In the genomic region with DNA sequence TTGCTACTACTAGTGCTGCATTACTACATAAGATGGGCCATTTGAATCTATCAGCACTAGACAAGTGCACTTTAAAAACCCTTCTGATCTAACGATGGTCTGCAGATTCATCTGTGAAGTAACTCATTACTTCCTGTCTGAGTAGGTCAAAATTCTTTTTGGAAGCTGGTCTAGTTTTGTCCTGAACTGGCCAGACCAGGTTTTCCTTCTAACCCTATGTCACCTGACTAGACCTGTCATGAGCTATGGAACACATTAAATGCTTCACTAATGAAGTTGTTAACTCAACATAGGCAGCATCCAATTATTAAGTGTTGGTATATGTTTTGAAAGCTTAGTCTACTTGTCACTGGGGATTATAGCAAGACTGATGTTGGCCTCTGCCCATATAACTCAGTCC, we compare ENCODE assay signal across 21 cellular contexts. TPM values are rescaled to one million over a fixed set of nuclear protein-coding genes. Genes with fewer than 3 reads are reported as not detected.
DNase-seq lines count a peak whose midpoint lies in the region; ATAC-seq, FAIRE-seq and TF ChIP-seq lines count a peak whose summit lies in the region.
"Had no signal": no experiment of that assay in that cellular context is flagged by ENCODE, and none has a peak within 500 bp of the region (broad histone marks: within the 10 kb centered on the region; RNA-seq: fewer than 3 reads in every experiment).

No MANE protein-coding gene starts in this region.

- H3K4me3 ChIP-seq in HL-60 (replicated peaks; ENCODE audit: insufficient read depth, low read length), result no peak overlapping the region
- no peak overlapping the region for H3K4me3 ChIP-seq in naive thymus-derived CD4-positive, alpha-beta T cell (ENCODE audit: low read length)
- H3K4me3 ChIP-seq: adrenal gland, heart left ventricle, pancreas, smooth muscle cell, stomach had no signal

- no peaks in the 10 kb centered on the region for H3K27me3 Mint-ChIP-seq in CD4-positive, alpha-beta T cell
- no peaks in the 10 kb centered on the region for H3K27me3 Mint-ChIP-seq in activated T-helper 17 cell treated with anti-CD3 and anti-CD28 coated beads, Interleukin-2, amount 50 U/mL, for 72 hours
- H3K27me3 Mint-ChIP-seq in naive thymus-derived CD4-positive, alpha-beta T cell, result no peaks in the 10 kb centered on the region

- CTCF ChIA-PET in CD4-positive, alpha-beta T cell (lab: Charles Lee), result interaction anchor here (0.6 kb wide), 1 partner anchor 14 kb away, joined by 3 read pairs; no protein-coding TSS in a partner anchor
- CTCF ChIA-PET in naive thymus-derived CD4-positive, alpha-beta T cell (lab: Charles Lee), result no interaction called here

- no peaks in the 10 kb centered on the region for H3K27me3 ChIP-seq in CD4-positive, alpha-beta T cell (ENCODE audit: control insufficient read depth, insufficient read depth, low read length)
- no peaks in the 10 kb centered on the region for H3K27me3 ChIP-seq in HL-60 (ENCODE audit: insufficient read depth, poor library complexity, severe bottlenecking)
- no peaks in the 10 kb centered on the region for H3K27me3 ChIP-seq in naive thymus-derived CD4-positive, alpha-beta T cell (ENCODE audit: control insufficient read depth in 2 of 2, insufficient read depth in 2 of 2, low read length in 2 of 2)
- H3K27me3 ChIP-seq: adrenal gland, heart left ventricle, pancreas, stomach had no signal

- peaks cover 0 to 37% (median 0%) of the 10 kb centered on the region in 3 experiments for H3K36me3 ChIP-seq in naive thymus-derived CD4-positive, alpha-beta T cell (ENCODE audit: control insufficient read depth in 2 of 3, insufficient read depth in 3 of 3, low read length in 3 of 3)

- H3K9me3 ChIP-seq in CD4-positive, alpha-beta T cell (ENCODE audit: control insufficient read depth, low read length), result no peaks in the 10 kb centered on the region
- H3K9me3 ChIP-seq in naive thymus-derived CD4-positive, alpha-beta T cell (ENCODE audit: control insufficient read depth in 2 of 3, low read length in 3 of 3), result no peaks in the 10 kb centered on the region
- H3K9me3 ChIP-seq: adrenal gland, heart left ventricle, pancreas, stomach had no signal

- ATAC-seq in CD4-positive, alpha-beta T cell (ENCODE audit: poor library complexity), result no peak
- ATAC-seq in activated T-helper 17 cell treated with anti-CD3 and anti-CD28 coated beads, Interleukin-2, amount 50 U/mL, for 72 hours (replicated peaks), result no peak
- ATAC-seq in naive thymus-derived CD4-positive, alpha-beta T cell, result no peak
- ATAC-seq: heart left ventricle had no signal

- peak overlapping the region; percentile 49 for H3K27ac Mint-ChIP-seq in CD4-positive, alpha-beta T cell
- H3K27ac Mint-ChIP-seq in activated T-helper 17 cell treated with anti-CD3 and anti-CD28 coated beads, Interleukin-2, amount 50 U/mL, for 72 hours, result peak overlapping the region; percentile 80
- peak overlapping the region in 8 of 9 donors; percentile 44 to 87 (median 73) for H3K27ac Mint-ChIP-seq in naive thymus-derived CD4-positive, alpha-beta T cell

- H3K4me1 ChIP-seq in naive thymus-derived CD4-positive, alpha-beta T cell (ENCODE audit: control insufficient read depth in 2 of 2, insufficient read depth in 2 of 2, low read length in 2 of 2), result peaks cover 7 to 16% of the 10 kb centered on the region in 2 donors
- H3K4me1 ChIP-seq: adrenal gland, pancreas, stomach had no signal

- POLR2A ChIA-PET in CD4-positive, alpha-beta T cell (lab: Charles Lee), result interaction anchor here (1.0 kb wide), 1 partner anchor 10 kb away, joined by 3 read pairs; no protein-coding TSS in a partner anchor
- POLR2A ChIA-PET in naive thymus-derived CD4-positive, alpha-beta T cell (lab: Charles Lee), result interaction anchor here (0.6 to 1.0 kb wide), 3 partner anchors 10 to 78 kb away, joined by 3 to 4 read pairs (median 3); partner anchors contain the start of gene RBM5

- peaks cover 30% of the 10 kb centered on the region for H3K36me3 Mint-ChIP-seq in CD4-positive, alpha-beta T cell (ENCODE audit: low read depth)
- peaks cover 49% of the 10 kb centered on the region for H3K36me3 Mint-ChIP-seq in activated T-helper 17 cell treated with anti-CD3 and anti-CD28 coated beads, Interleukin-2, amount 50 U/mL, for 72 hours (ENCODE audit: low read depth)
- H3K36me3 Mint-ChIP-seq in naive thymus-derived CD4-positive, alpha-beta T cell, result peaks cover 9 to 25% (median 13%) of the 10 kb centered on the region in 5 donors

- intact Hi-C loops in CD4-positive, alpha-beta T cell (cut with DNase I, micrococcal nuclease), result no loop called here
- intact Hi-C loops in naive thymus-derived CD4-positive, alpha-beta T cell (cut with micrococcal nuclease), result no loop called here

- H3K4me1 Mint-ChIP-seq in CD4-positive, alpha-beta T cell (ENCODE audit: low read depth), result peaks cover 16% of the 10 kb centered on the region
- H3K4me1 Mint-ChIP-seq in activated T-helper 17 cell treated with anti-CD3 and anti-CD28 coated beads, Interleukin-2, amount 50 U/mL, for 72 hours, result peaks cover 6% of the 10 kb centered on the region
- peaks cover 7 to 17% (median 16%) of the 10 kb centered on the region in 7 donors for H3K4me1 Mint-ChIP-seq in naive thymus-derived CD4-positive, alpha-beta T cell

- no peaks in the 10 kb centered on the region for H3K9me3 Mint-ChIP-seq in CD4-positive, alpha-beta T cell
- no peaks in the 10 kb centered on the region for H3K9me3 Mint-ChIP-seq in activated T-helper 17 cell treated with anti-CD3 and anti-CD28 coated beads, Interleukin-2, amount 50 U/mL, for 72 hours
- no peaks in the 10 kb centered on the region for H3K9me3 Mint-ChIP-seq in naive thymus-derived CD4-positive, alpha-beta T cell

- DNase-seq in CD4-positive, alpha-beta T cell, result no peak
- DNase-seq in HL-60 (ENCODE audit: low read depth in 1 of 2, low spot score in 1 of 2), result no peak
- DNase-seq in naive thymus-derived CD4-positive, alpha-beta T cell, result no peak
- DNase-seq in GM10266 (ENCODE audit: extremely low spot score), result no peak
- no peak for DNase-seq in RCC 7860 (ENCODE audit: low spot score)
- DNase-seq in erythroblast (lab: John Stamatoyannopoulos, UW), result no peak
- DNase-seq: adrenal gland, C1 segment of cervical spinal cord, GDM1, heart left ventricle, Kasumi-1, kidney, NCI-H1694 treated with DMSO at 0.1 percent for 48 hours, NCI-H526 treated with DMSO at 0.1 percent for 48 hours, pancreas, stomach, SW 1271, WERI-Rb-1 had no signal

- H3K27ac ChIP-seq in CD4-positive, alpha-beta T cell (ENCODE audit: low read depth, low read length), result no peak overlapping the region
- 0 out of 2 replicates have a peak overlapping the region, but pooled peaks have one; percentile 9 for H3K27ac ChIP-seq in HL-60 (replicated peaks)
- H3K27ac ChIP-seq in naive thymus-derived CD4-positive, alpha-beta T cell (ENCODE audit: low read depth, low read length), result no peak overlapping the region
- H3K27ac ChIP-seq: adrenal gland, heart left ventricle, pancreas, stomach, WERI-Rb-1 had no signal

- H3K4me3 Mint-ChIP-seq in CD4-positive, alpha-beta T cell, result no peak overlapping the region
- no peak overlapping the region for H3K4me3 Mint-ChIP-seq in activated T-helper 17 cell treated with anti-CD3 and anti-CD28 coated beads, Interleukin-2, amount 50 U/mL, for 72 hours
- no peak overlapping the region for H3K4me3 Mint-ChIP-seq in naive thymus-derived CD4-positive, alpha-beta T cell

- FAIRE-seq in RCC 7860 (lab: Jason Lieb, UNC), result no peak
- FAIRE-seq: colon, kidney, pancreas had no signal

- TF ChIP-seq POLR2A in erythroblast (IDR thresholded peaks at IDR 0.05; ENCODE audit: low read length), result no peak

- no peak for TF ChIP-seq CTCF in CD4-positive, alpha-beta T cell (IDR thresholded peaks at IDR 0.05)
- no peak for TF ChIP-seq CTCF in HL-60 (IDR thresholded peaks at IDR 0.05; ENCODE audit: insufficient read depth, low read length)
- no peak for TF ChIP-seq CTCF in GM10266 (IDR thresholded peaks at IDR 0.05; ENCODE audit: control insufficient read depth, insufficient read depth, low read depth, missing control alignments)

RNA-seq across cellular contexts. Expression of gene RBM5, which starts 10.1 kb away (rescaled TPM):
- total RNA-seq in CD4-positive, alpha-beta T cell, result 100 to 1,000 TPM; 324 to 330 TPM
- 100 to 1,000 TPM; 146 to 167 TPM for total RNA-seq in activated T-helper 17 cell treated with anti-CD3 and anti-CD28 coated beads, Interleukin-2, amount 50 U/mL, for 72 hours
- 100 to 1,000 TPM; 223 to 420 (median 342) TPM for total RNA-seq in naive thymus-derived CD4-positive, alpha-beta T cell
- 10 to 100 TPM; 45.6 to 63.1 TPM for polyA plus RNA-seq in naive thymus-derived CD4-positive, alpha-beta T cell
